Comparison of ENCODE assay signal across 8 cellular contexts in the genomic region with DNA sequence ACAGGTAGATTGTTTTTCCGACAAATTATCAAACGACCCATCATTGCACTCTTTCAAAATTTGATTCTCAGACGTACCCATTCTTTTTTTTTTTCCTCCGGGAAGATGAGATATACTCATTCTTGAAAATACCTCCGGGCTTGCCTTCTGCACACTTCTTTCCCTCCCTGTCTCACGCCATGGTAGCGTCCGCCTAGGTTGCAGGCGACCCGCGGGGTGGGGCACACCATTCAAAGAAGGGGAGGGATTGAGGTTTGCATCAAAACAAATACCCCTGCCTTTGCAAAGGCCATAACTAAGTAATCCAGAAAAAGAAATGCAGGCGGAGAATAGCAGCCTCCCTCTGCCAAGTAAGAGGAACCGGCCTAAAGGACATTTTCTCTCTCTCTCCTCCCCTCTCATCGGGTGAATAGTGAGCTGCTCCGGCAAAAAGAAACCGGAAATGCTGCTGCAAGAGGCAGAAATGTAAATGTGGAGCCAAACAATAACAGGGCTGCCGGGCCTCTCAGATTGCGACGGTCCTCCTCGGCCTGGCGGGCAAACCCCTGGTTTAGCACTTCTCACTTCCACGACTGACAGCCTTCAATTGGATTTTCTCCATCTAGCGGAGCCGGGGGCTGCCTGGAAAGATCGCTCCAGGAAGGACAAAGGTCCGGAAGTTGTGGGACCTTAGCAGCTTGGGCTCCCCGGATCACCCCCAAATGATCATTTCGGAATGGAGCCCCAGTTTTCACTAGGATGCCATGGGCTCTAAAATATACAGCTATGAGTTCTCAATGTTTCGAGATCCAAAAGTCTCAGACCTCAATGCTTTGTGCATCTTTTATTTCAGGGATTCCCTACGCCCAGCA. TPM values are rescaled to one million over a fixed set of nuclear protein-coding genes. Genes with fewer than 3 reads are reported as not detected.
A peak's percentile ranks its signal among the peaks of the same experiment; 100 is the strongest.
DNase-seq lines count a peak whose midpoint lies in the region; ATAC-seq and TF ChIP-seq lines count a peak whose summit lies in the region.

No MANE protein-coding gene starts in this region.

- H3K36me3 Mint-ChIP-seq in chondrocyte (ENCODE audit: low read depth): peaks cover 3% of the 10 kb centered on the region

- H3K4me3 ChIP-seq in AG04449 (ENCODE audit: low read depth, low read length): peak overlapping the region; percentile 99

- CTCF ChIA-PET in AG04449 (lab: Yijun Ruan, JAX): interaction anchor here (0.8 to 9.5 kb wide), 27 partner anchors 11 to 641 kb away, joined by 3 to 201 read pairs (median 13); a partner anchor contains a TSS

- peak overlapping the region; percentile 100 for H3K27ac Mint-ChIP-seq in chondrocyte (ENCODE audit: unreplicated experiment)

- ATAC-seq in GM18870 (IDR thresholded peaks at IDR 0.05; ENCODE audit: unreplicated experiment) (peak; percentile 46), HG03159 (IDR thresholded peaks at IDR 0.05; ENCODE audit: unreplicated experiment) (peak; percentile 43)

- POLR2A ChIA-PET in AG04449 (lab: Yijun Ruan, JAX): interaction anchor here (0.6 to 3.0 kb wide), 18 partner anchors 9 to 357 kb away, joined by 3 to 21 read pairs (median 4); a partner anchor contains a TSS

- no peaks in the 10 kb centered on the region for H3K9me3 Mint-ChIP-seq in chondrocyte (ENCODE audit: low read depth)

- DNase-seq in AG04449 (ENCODE audit: low read depth, low spot score) (peak; percentile 28), NCI-H345 (lab: John Stamatoyannopoulos, UW) (peak; percentile 85), chondrocyte (ENCODE audit: low spot score) (no peak)
- peak; percentile 66 for DNase-seq in activated CD4-positive, alpha-beta T cell treated with anti-CD3 and anti-CD28 coated beads for 1 hour
- DNase-seq in stimulated activated CD4-positive, alpha-beta T cell treated with anti-CD3 and anti-CD28 coated beads, Interleukin-1b, Interleukin-23, amount 100 ng/mL, for 4 hours (ENCODE audit: low read depth in 2 of 2): peak; percentile 61 to 62

- H3K27me3 Mint-ChIP-seq in chondrocyte (ENCODE audit: low read depth): no peaks in the 10 kb centered on the region

- peaks cover 26% of the 10 kb centered on the region for H3K4me1 Mint-ChIP-seq in chondrocyte (ENCODE audit: low read depth)

- TF ChIP-seq CTCF in AG04449 (IDR thresholded peaks at IDR 0.05; ENCODE audit: insufficient read depth, low read length, missing control alignments) (no peak), chondrocyte (IDR thresholded peaks at IDR 0.05) (no peak)

- peak overlapping the region; percentile 99 for H3K27ac ChIP-seq in layer of hippocampus (ENCODE audit: low read depth, low read length)

- no peaks in the 10 kb centered on the region for H3K27me3 ChIP-seq in layer of hippocampus (ENCODE audit: control insufficient read depth, insufficient read depth, low read length)

- peak overlapping the region; percentile 98 for H3K4me3 Mint-ChIP-seq in chondrocyte (ENCODE audit: unreplicated experiment)

RNA-seq across cellular contexts. Expression of a gene that starts 0.8 kb away (rescaled TPM):
- 74.5 to 77.7 TPM (median 74.9 TPM) in 3 replicates for total RNA-seq in chondrocyte

RNA-seq across cellular contexts. Expression of a gene that starts 1.8 kb away (rescaled TPM):
- 6.5 to 12.6 TPM (median 7.1 TPM) in 3 replicates for total RNA-seq in chondrocyte

RNA-seq across cellular contexts. Expression of a gene that starts 18.6 kb away (rescaled TPM):
- 4.1 to 6.5 TPM (median 6.4 TPM) in 3 replicates for total RNA-seq in chondrocyte

RNA-seq across cellular contexts. Expression of a gene that starts 31.1 kb away (rescaled TPM):
- total RNA-seq in chondrocyte: not detected in 3 replicates

RNA-seq across cellular contexts. Expression of a gene that starts 35.7 kb away (rescaled TPM):
- 0.77 to 2.2 TPM (median 0.90 TPM) in 3 replicates for total RNA-seq in chondrocyte
